Comparison of ENCODE assay signal across 8 cellular contexts in the genomic region with DNA sequence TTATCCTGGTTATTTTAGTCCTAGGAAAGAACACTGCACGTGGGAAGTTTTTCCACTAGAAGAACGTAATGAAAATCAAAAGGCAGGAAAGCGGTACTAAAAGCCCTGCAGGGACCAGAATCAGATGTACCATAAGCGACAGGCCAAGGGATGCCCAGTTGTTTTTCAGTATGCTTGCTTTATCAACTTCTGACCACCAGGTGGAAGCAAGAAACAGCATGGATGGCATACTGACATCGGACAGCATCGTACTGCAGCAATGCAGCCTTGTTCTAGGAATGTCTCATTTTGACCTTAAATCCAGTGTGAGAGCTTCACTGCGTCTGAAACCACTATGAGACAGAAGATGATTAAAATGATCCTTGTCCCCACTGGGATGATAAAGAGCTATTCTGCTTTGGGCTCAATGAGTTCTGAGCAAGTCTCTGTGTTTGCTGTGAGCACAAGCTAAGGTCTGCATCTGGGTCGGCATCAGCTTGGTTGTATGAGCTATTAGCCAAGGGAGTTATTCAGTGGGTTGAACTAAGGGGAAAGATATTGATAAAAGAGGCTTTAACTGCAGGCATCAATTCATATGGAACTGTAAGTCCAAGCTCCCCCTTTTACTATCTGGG. TPM values are rescaled to one million over a fixed set of nuclear protein-coding genes. Genes with fewer than 3 reads are reported as not detected.
A peak's percentile ranks its signal among the peaks of the same experiment; 100 is the strongest.
DNase-seq lines count a peak whose midpoint lies in the region; ATAC-seq and TF ChIP-seq lines count a peak whose summit lies in the region.

No MANE protein-coding gene starts in this region.

- no peak overlapping the region for H3K27ac Mint-ChIP-seq in activated CD8-positive, alpha-beta memory T cell treated with anti-CD3 and anti-CD28 coated beads, Interleukin-2, amount 10 ng/mL, durations not matched to agents 7 days and 5 days
- H3K27ac Mint-ChIP-seq in natural killer cell treated with Interleukin-12 subunit alpha and Interleukin-12 subunit beta and Interleukin-15 and Interleukin-18, amount 100 ng/mL, for 72 hours: no peak overlapping the region

- CTCF ChIA-PET in BJ (lab: Yijun Ruan, JAX): interaction anchor here (0.6 to 3.4 kb wide), 35 partner anchors 10 to 325 kb away, joined by 3 to 48 read pairs (median 4); a partner anchor contains a TSS
- CTCF ChIA-PET in activated CD8-positive, alpha-beta memory T cell treated with anti-CD3 and anti-CD28 coated beads, Interleukin-2, amount 10 ng/mL, durations not matched to agents 7 days and 5 days (lab: Charles Lee): interaction anchor here (0.8 to 4.3 kb wide), 17 partner anchors 9 to 376 kb away, joined by 3 to 34 read pairs (median 3); no protein-coding TSS in a partner anchor

- no peak for DNase-seq in BJ (ENCODE audit: low read depth)
- peak; percentile 54 for DNase-seq in NCI-H748 treated with DMSO at 0.1 percent for 48 hours (lab: John Stamatoyannopoulos, UW)
- DNase-seq in activated CD8-positive, alpha-beta memory T cell treated with anti-CD3 and anti-CD28 coated beads, Interleukin-2, amount 10 ng/mL, durations not matched to agents 7 days and 5 days: peak; percentile 58
- DNase-seq in fibroblast of peridontal ligament (ENCODE audit: extremely low read depth): peak; percentile 93
- peak; percentile 65 for DNase-seq in natural killer cell treated with Interleukin-12 subunit alpha and Interleukin-12 subunit beta and Interleukin-15 and Interleukin-18, amount 100 ng/mL, for 72 hours (ENCODE audit: low spot score)

- peak; percentile 59 for ATAC-seq in GM18517 (IDR thresholded peaks at IDR 0.05; ENCODE audit: unreplicated experiment)
- peak; percentile 70 for ATAC-seq in HG03442 (IDR thresholded peaks at IDR 0.05; ENCODE audit: unreplicated experiment)
- peak; percentile 82 for ATAC-seq in activated CD8-positive, alpha-beta memory T cell treated with anti-CD3 and anti-CD28 coated beads, Interleukin-2, amount 10 ng/mL, durations not matched to agents 7 days and 5 days
- peak; percentile 49 to 69 for ATAC-seq in natural killer cell treated with Interleukin-12 subunit alpha and Interleukin-12 subunit beta and Interleukin-15 and Interleukin-18, amount 100 ng/mL, for 72 hours
- ATAC-seq in HG02852 (IDR thresholded peaks at IDR 0.05; ENCODE audit: unreplicated experiment): no peak

- H3K4me3 Mint-ChIP-seq in activated CD8-positive, alpha-beta memory T cell treated with anti-CD3 and anti-CD28 coated beads, Interleukin-2, amount 10 ng/mL, durations not matched to agents 7 days and 5 days: no peak overlapping the region
- H3K4me3 Mint-ChIP-seq in natural killer cell treated with Interleukin-12 subunit alpha and Interleukin-12 subunit beta and Interleukin-15 and Interleukin-18, amount 100 ng/mL, for 72 hours: no peak overlapping the region

- no peaks in the 10 kb centered on the region for H3K36me3 Mint-ChIP-seq in activated CD8-positive, alpha-beta memory T cell treated with anti-CD3 and anti-CD28 coated beads, Interleukin-2, amount 10 ng/mL, durations not matched to agents 7 days and 5 days
- H3K36me3 Mint-ChIP-seq in natural killer cell treated with Interleukin-12 subunit alpha and Interleukin-12 subunit beta and Interleukin-15 and Interleukin-18, amount 100 ng/mL, for 72 hours: no peaks in the 10 kb centered on the region

- TF ChIP-seq CTCF in BJ (IDR thresholded peaks at IDR 0.05; ENCODE audit: insufficient read depth, low read depth, low read length): peak; percentile 86

- no peak overlapping the region for H3K4me3 ChIP-seq in BJ (ENCODE audit: low read depth, low read length)

- no peaks in the 10 kb centered on the region for H3K9me3 Mint-ChIP-seq in activated CD8-positive, alpha-beta memory T cell treated with anti-CD3 and anti-CD28 coated beads, Interleukin-2, amount 10 ng/mL, durations not matched to agents 7 days and 5 days (ENCODE audit: low read depth)
- no peaks in the 10 kb centered on the region for H3K9me3 Mint-ChIP-seq in natural killer cell treated with Interleukin-12 subunit alpha and Interleukin-12 subunit beta and Interleukin-15 and Interleukin-18, amount 100 ng/mL, for 72 hours

- peaks cover 53% of the 10 kb centered on the region for H3K27me3 Mint-ChIP-seq in activated CD8-positive, alpha-beta memory T cell treated with anti-CD3 and anti-CD28 coated beads, Interleukin-2, amount 10 ng/mL, durations not matched to agents 7 days and 5 days
- peaks cover 31 to 32% of the 10 kb centered on the region in 2 donors for H3K27me3 Mint-ChIP-seq in natural killer cell treated with Interleukin-12 subunit alpha and Interleukin-12 subunit beta and Interleukin-15 and Interleukin-18, amount 100 ng/mL, for 72 hours

- H3K4me1 Mint-ChIP-seq in activated CD8-positive, alpha-beta memory T cell treated with anti-CD3 and anti-CD28 coated beads, Interleukin-2, amount 10 ng/mL, durations not matched to agents 7 days and 5 days: peaks cover 12% of the 10 kb centered on the region
- H3K4me1 Mint-ChIP-seq in natural killer cell treated with Interleukin-12 subunit alpha and Interleukin-12 subunit beta and Interleukin-15 and Interleukin-18, amount 100 ng/mL, for 72 hours (ENCODE audit: low read depth in 2 of 2): peaks cover 4 to 5% of the 10 kb centered on the region in 2 donors

- no peaks in the 10 kb centered on the region for H3K36me3 ChIP-seq in BJ (ENCODE audit: control insufficient read depth, insufficient read depth, low read length)

- POLR2A ChIA-PET in BJ (lab: Charles Lee): no interaction called here

- H3K27me3 ChIP-seq in BJ (ENCODE audit: control insufficient read depth, insufficient read depth, low read length): no peaks in the 10 kb centered on the region

RNA-seq across cellular contexts. Expression of a gene that starts 54.3 kb away (rescaled TPM):
- polyA plus RNA-seq in BJ (2011; rRNA removed): 8.2 and 11.4 TPM in 2 replicates
- polyA minus RNA-seq in BJ (2011; rRNA and poly(A)+ RNA removed): 6.8 and 9.4 TPM in 2 replicates
- total RNA-seq in activated CD8-positive, alpha-beta memory T cell treated with anti-CD3 and anti-CD28 coated beads, Interleukin-2, amount 10 ng/mL, durations not matched to agents 7 days and 5 days: not detected
- total RNA-seq in natural killer cell treated with Interleukin-12 subunit alpha and Interleukin-12 subunit beta and Interleukin-15 and Interleukin-18, amount 100 ng/mL, for 72 hours: not detected
